ENCODE assay signal across 8 cellular contexts in genomic region chr5:139747583-139748504, GRCh38. TPM values are rescaled to one million over a fixed set of nuclear protein-coding genes. Genes with fewer than 3 reads are reported as not detected.
DNase-seq lines count a peak whose midpoint lies in the region; ATAC-seq and TF ChIP-seq lines count a peak whose summit lies in the region.

No MANE protein-coding gene starts in this region.

- intact Hi-C loops in MCF 10A (cut with micrococcal nuclease), result no loop called here

- H3K27ac Mint-ChIP-seq in T-cell (peak overlapping the region; percentile 50 to 58), MCF 10A (ENCODE audit: low read depth, unreplicated experiment) (no peak overlapping the region)

- DNase-seq in T-cell, result peak in 24 of 34 experiments; percentile 12 to 50 (median 28)
- no peak for DNase-seq in MCF 10A (ENCODE audit: unreplicated experiment)
- peak; percentile 75 for DNase-seq in kidney glomerular epithelial cell (lab: John Stamatoyannopoulos, UW)
- peak; percentile 47 for DNase-seq in stimulated activated CD4-positive, alpha-beta T cell treated with anti-CD3 and anti-CD28 coated beads, Interleukin-1b, Interleukin-23, amount 100 ng/mL, for 48 hours
- DNase-seq in GM19238 (ENCODE audit: insufficient read length, low spot score), result no peak
- no peak for DNase-seq in NCI-H510A (lab: John Stamatoyannopoulos, UW)

- H3K4me1 Mint-ChIP-seq in T-cell, result peaks cover 13 to 28% (median 26%) of the 10 kb centered on the region in 3 donors
- H3K4me1 Mint-ChIP-seq in MCF 10A (ENCODE audit: insufficient read depth, unreplicated experiment), result peaks cover 13% of the 10 kb centered on the region

- POLR2A ChIA-PET in T-cell (lab: Charles Lee) (no interaction called here), MCF 10A (lab: Yijun Ruan, JAX) (interaction anchor here (0.9 kb wide), 1 partner anchor 12 kb away, joined by 3 read pairs; no protein-coding TSS in a partner anchor)

- BruUV-seq in MCF 10A (replicated peaks; lab: Mats Ljungman, UMichigan), result no TSS peak

- CTCF ChIA-PET in T-cell (lab: Charles Lee) (interaction anchor here in 1 of 2 donors (0.7 to 1.8 kb wide), 3 partner anchors 18 to 115 kb away, joined by 3 to 6 read pairs (median 5); no protein-coding TSS in a partner anchor), MCF 10A (lab: Yijun Ruan, JAX) (interaction anchor here (0.6 to 3.2 kb wide), 5 partner anchors 15 to 325 kb away, joined by 3 to 27 read pairs (median 4); no protein-coding TSS in a partner anchor)

- peak overlapping the region; percentile 42 for H3K4me3 ChIP-seq in GM12875 (ENCODE audit: low read depth, low read length)

- H3K36me3 Mint-ChIP-seq in T-cell (no peaks in the 10 kb centered on the region), MCF 10A (ENCODE audit: insufficient read depth, unreplicated experiment) (no peaks in the 10 kb centered on the region)

- H3K9me3 Mint-ChIP-seq in T-cell (no peaks in the 10 kb centered on the region), MCF 10A (ENCODE audit: unreplicated experiment) (no peaks in the 10 kb centered on the region)

- TF ChIP-seq CTCF in GM12875 (IDR thresholded peaks at IDR 0.05; ENCODE audit: borderline replicate concordance, insufficient read depth, low read depth, low read length), result no peak
- TF ChIP-seq CTCF in MCF 10A (IDR thresholded peaks at IDR 0.05; ENCODE audit: unreplicated experiment), result no peak

- ATAC-seq in HG02884 (IDR thresholded peaks at IDR 0.05; ENCODE audit: unreplicated experiment) (peak; percentile 20), T-cell (replicated peaks in 1 of 4) (peak; percentile 15 to 28 (median 20))

- peak overlapping the region; percentile 76 to 87 (median 85) for H3K4me3 Mint-ChIP-seq in T-cell
- H3K4me3 Mint-ChIP-seq in MCF 10A (ENCODE audit: unreplicated experiment), result peak overlapping the region; percentile 62

- H3K27me3 Mint-ChIP-seq in T-cell (peaks cover 11 to 18% of the 10 kb centered on the region in 2 donors), MCF 10A (ENCODE audit: insufficient read depth, unreplicated experiment) (peaks cover 49% of the 10 kb centered on the region)

RNA-seq across cellular contexts. Expression of gene PSD2, which starts 47.8 kb away (rescaled TPM):
- total RNA-seq in T-cell (under 1 TPM in 3 of 5 donors, not detected in 2; 0.07 to 0.15 (median 0.09) TPM), MCF 10A (2022) (not detected in 2 replicates)

Comparison
In these comparisons a context has a peak if more than half of its experiments do, and no peak if none do; other contexts are left out.
1. DNase-seq: peak in T-cell (24 of 34), kidney glomerular epithelial cell (single experiment) and stimulated activated CD4-positive, alpha-beta T cell treated with anti-CD3 and anti-CD28 coated beads, Interleukin-1b, Interleukin-23, amount 100 ng/mL, for 48 hours (single experiment); none in MCF 10A (single experiment), GM19238 (single experiment) and NCI-H510A (single experiment).